Comparison of ENCODE assay signal across 22 cellular contexts in the genomic region with DNA sequence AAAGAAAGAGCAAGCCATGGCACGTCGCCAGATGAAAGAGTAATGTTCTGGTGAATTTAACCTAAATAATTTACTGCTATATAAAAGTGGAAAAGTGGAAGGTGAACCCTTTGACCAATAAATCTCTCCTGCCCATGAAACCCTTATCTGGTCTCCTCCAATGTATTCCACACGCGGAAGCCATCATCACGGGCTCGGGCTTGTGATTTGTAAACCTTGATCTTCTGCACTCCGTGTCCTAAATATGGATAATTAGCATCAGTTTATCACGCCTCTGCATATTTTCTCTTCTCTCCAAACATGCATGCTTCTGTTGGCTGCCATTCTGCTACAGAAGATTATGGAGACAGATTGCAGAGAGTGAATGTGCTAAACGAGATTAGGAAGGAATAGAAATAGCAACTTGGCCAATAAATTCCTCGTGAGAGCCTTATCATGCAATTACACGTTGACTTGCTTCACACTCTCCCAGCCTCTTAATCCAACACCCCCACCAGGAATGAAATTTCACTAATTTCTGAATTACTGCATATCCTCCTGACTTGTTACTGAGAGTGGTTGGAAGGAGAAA. TPM values are rescaled to one million over a fixed set of nuclear protein-coding genes. Genes with fewer than 3 reads are reported as not detected.
DNase-seq lines count a peak whose midpoint lies in the region; ATAC-seq, FAIRE-seq and TF ChIP-seq lines count a peak whose summit lies in the region.
"Had no signal": no experiment of that assay in that cellular context is flagged by ENCODE, and none has a peak within 500 bp of the region (broad histone marks: within the 10 kb centered on the region; RNA-seq: fewer than 3 reads in every experiment).

No MANE protein-coding gene starts in this region.

- no peak for ATAC-seq in HG02870 (IDR thresholded peaks at IDR 0.05; ENCODE audit: unreplicated experiment)
- ATAC-seq: A549 had no signal

- H3K27ac ChIP-seq in HEK293 (ENCODE audit: extremely low read depth, low read depth, low read length): no peak overlapping the region
- H3K27ac ChIP-seq: 22Rv1, A549, BLaER1 had no signal

- H3K36me3 Mint-ChIP-seq in brain: peaks cover 17% of the 10 kb centered on the region
- no peaks in the 10 kb centered on the region for H3K36me3 Mint-ChIP-seq in osteocyte (ENCODE audit: unreplicated experiment)
- H3K36me3 Mint-ChIP-seq: CD14-positive monocyte; CD4-positive, alpha-beta memory T cell; IgD-negative memory B cell had no signal

- H3K4me3 ChIP-seq in HEK293 (ENCODE audit: low read depth, low read length): no peak overlapping the region
- H3K4me3 ChIP-seq: A549, BLaER1, HAP-1 had no signal

- H3K27me3 Mint-ChIP-seq in brain: peaks cover 15% of the 10 kb centered on the region
- peaks cover 33% of the 10 kb centered on the region for H3K27me3 Mint-ChIP-seq in osteocyte (ENCODE audit: unreplicated experiment)

- no peaks in the 10 kb centered on the region for H3K36me3 ChIP-seq in HEK293 (ENCODE audit: control insufficient read depth in 2 of 2, insufficient read depth in 1 of 2, low read length in 2 of 2)
- H3K36me3 ChIP-seq: BLaER1, HAP-1 had no signal

- TF ChIP-seq CTCF in HEK293 (tag by site-specific recombination; IDR thresholded peaks at IDR 0.05) (no peak), brain (conservative IDR thresholded peaks at IDR 0.05) (no peak), osteocyte (IDR thresholded peaks at IDR 0.05) (no peak)

- CTCF ChIA-PET in HEK293 (lab: Yijun Ruan, JAX): interaction anchor here (0.7 to 2.4 kb wide), 5 partner anchors 14 to 504 kb away, joined by 3 to 23 read pairs (median 3); no protein-coding TSS in a partner anchor

- H3K4me3 Mint-ChIP-seq in brain (peak overlapping the region in 1 of 5 experiments; percentile 49), osteocyte (ENCODE audit: unreplicated experiment) (no peak overlapping the region)
- H3K4me3 Mint-ChIP-seq: HFFc6, IgD-negative memory B cell had no signal

- DNase-seq in NCI-H82 (lab: John Stamatoyannopoulos, UW): peak; percentile 16
- DNase-seq in NCI-H82 treated with DMSO at 0.1 percent for 48 hours (lab: John Stamatoyannopoulos, UW; ENCODE audit: unreplicated experiment): no peak
- DNase-seq in osteocyte (ENCODE audit: extremely low spot score, unreplicated experiment): peak; percentile 15
- DNase-seq in GM19239 (ENCODE audit: insufficient read length, low spot score): no peak
- no peak for DNase-seq in NCI-H187 treated with DMSO at 0.1 percent for 48 hours (lab: John Stamatoyannopoulos, UW)
- DNase-seq: CD4-positive, alpha-beta memory T cell; DMS79; GDM1; HFFc6 had no signal

- H3K27ac Mint-ChIP-seq in brain (peak overlapping the region in 3 of 5 experiments; percentile 2 to 92 (median 76)), osteocyte (ENCODE audit: unreplicated experiment) (no peak overlapping the region)
- H3K27ac Mint-ChIP-seq: CD14-positive monocyte; CD4-positive, alpha-beta memory T cell; HFFc6; IgD-negative memory B cell had no signal

- no peak for FAIRE-seq in GM19239 (lab: Jason Lieb, UNC)
- FAIRE-seq: A549, GM12892, HTR-8/SVneo had no signal

- peaks cover 4% of the 10 kb centered on the region for H3K4me1 ChIP-seq in HEK293 (ENCODE audit: control insufficient read depth, insufficient read depth, low read length)
- H3K4me1 ChIP-seq: A549, BLaER1, HAP-1 had no signal

- POLR2A ChIA-PET in HEK293 (lab: Yijun Ruan, JAX): no interaction called here

- peaks cover 0 to 5% (median 2%) of the 10 kb centered on the region in 5 experiments for H3K9me3 Mint-ChIP-seq in brain
- H3K9me3 Mint-ChIP-seq in osteocyte (ENCODE audit: unreplicated experiment): no peaks in the 10 kb centered on the region
- H3K9me3 Mint-ChIP-seq: IgD-negative memory B cell had no signal

- H3K9me3 ChIP-seq in HEK293 (ENCODE audit: control insufficient read depth, insufficient read depth, low read depth, low read length): no peaks in the 10 kb centered on the region
- H3K9me3 ChIP-seq: A549, HAP-1 had no signal

- H3K4me1 Mint-ChIP-seq in brain (peaks cover 73% of the 10 kb centered on the region), osteocyte (ENCODE audit: unreplicated experiment) (peaks cover 2% of the 10 kb centered on the region)
- H3K4me1 Mint-ChIP-seq: CD14-positive monocyte had no signal

TF ChIP-seq in HEK293, 187 proteins besides CTCF, POLR2A, EP300 and RAD21:
- TF ChIP-seq, protein P1, sequence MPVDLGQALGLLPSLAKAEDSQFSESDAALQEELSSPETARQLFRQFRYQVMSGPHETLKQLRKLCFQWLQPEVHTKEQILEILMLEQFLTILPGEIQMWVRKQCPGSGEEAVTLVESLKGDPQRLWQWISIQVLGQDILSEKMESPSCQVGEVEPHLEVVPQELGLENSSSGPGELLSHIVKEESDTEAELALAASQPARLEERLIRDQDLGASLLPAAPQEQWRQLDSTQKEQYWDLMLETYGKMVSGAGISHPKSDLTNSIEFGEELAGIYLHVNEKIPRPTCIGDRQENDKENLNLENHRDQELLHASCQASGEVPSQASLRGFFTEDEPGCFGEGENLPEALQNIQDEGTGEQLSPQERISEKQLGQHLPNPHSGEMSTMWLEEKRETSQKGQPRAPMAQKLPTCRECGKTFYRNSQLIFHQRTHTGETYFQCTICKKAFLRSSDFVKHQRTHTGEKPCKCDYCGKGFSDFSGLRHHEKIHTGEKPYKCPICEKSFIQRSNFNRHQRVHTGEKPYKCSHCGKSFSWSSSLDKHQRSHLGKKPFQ (tag by site-specific recombination; IDR thresholded peaks at IDR 0.05): peak; percentile 63
- TF ChIP-seq ZBTB17 (tag by site-specific recombination; IDR thresholded peaks at IDR 0.05) (peak; percentile 85), ZNF433 (tag by site-specific recombination; IDR thresholded peaks at IDR 0.05; ENCODE audit: low read depth) (no peak), YY1 (tag by site-specific recombination; IDR thresholded peaks at IDR 0.05) (0 out of 2 replicates have a peak, but pooled peaks have one; percentile 15), FEZF1 (tag by site-specific recombination; IDR thresholded peaks at IDR 0.05) (peak; percentile 73), TCF7L2 (IDR thresholded peaks at IDR 0.05; ENCODE audit: borderline replicate concordance, low read depth, low read length) (0 out of 2 replicates have a peak, but pooled peaks have one; percentile 17)

RNA-seq across cellular contexts. Expression of gene SOX1, which starts 34.5 kb away (rescaled TPM):
- polyA plus RNA-seq in brain (ENCODE audit: insufficient read depth, low read depth, low replicate concordance): 98.5 TPM
- not detected in 2 replicates for total RNA-seq in osteocyte
- total RNA-seq: CD4-positive, alpha-beta memory T cell; H4; HFFc6 had no signal
- polyA plus RNA-seq: A549; AG04450; CD14-positive monocyte; CD4-positive, alpha-beta memory T cell; IgD-negative memory B cell had no signal

Comparison
In these comparisons a context has a peak if more than half of its experiments do, and no peak if none do; other contexts are left out.
1. DNase-seq: peak in NCI-H82 (single experiment) and osteocyte (single experiment); none in NCI-H82 treated with DMSO at 0.1 percent for 48 hours (single experiment), GM19239 (single experiment) and NCI-H187 treated with DMSO at 0.1 percent for 48 hours (single experiment).